1 cellular context compared by ENCODE assay signal in the genomic region with DNA sequence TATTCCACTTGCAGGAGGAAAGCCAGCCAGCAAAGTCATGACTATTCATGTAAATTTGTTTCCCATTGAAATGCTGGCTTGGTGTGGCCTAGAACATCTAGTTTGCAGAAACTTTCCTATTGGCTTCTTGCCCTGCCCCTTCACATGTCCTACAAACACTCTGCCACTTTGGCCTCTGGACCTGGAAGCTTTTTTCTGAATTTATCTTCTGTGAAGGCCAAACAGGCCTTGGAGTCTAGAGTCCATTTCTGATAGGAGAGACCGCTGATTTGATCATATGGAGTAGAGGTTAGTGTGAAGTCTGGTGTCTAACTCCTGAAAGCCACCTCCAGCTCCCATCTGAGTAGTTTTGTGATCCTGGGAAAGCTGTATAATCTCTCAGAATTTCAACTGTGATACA.
A peak's percentile ranks its signal among the peaks of the same experiment; 100 is the strongest.
TF ChIP-seq lines count a peak whose summit lies in the region.

No MANE protein-coding gene starts in this region.

TF ChIP-seq in HepG2, 621 proteins besides CTCF, POLR2A, EP300 and RAD21 (continued from another document):
- TF ChIP-seq, protein P1, sequence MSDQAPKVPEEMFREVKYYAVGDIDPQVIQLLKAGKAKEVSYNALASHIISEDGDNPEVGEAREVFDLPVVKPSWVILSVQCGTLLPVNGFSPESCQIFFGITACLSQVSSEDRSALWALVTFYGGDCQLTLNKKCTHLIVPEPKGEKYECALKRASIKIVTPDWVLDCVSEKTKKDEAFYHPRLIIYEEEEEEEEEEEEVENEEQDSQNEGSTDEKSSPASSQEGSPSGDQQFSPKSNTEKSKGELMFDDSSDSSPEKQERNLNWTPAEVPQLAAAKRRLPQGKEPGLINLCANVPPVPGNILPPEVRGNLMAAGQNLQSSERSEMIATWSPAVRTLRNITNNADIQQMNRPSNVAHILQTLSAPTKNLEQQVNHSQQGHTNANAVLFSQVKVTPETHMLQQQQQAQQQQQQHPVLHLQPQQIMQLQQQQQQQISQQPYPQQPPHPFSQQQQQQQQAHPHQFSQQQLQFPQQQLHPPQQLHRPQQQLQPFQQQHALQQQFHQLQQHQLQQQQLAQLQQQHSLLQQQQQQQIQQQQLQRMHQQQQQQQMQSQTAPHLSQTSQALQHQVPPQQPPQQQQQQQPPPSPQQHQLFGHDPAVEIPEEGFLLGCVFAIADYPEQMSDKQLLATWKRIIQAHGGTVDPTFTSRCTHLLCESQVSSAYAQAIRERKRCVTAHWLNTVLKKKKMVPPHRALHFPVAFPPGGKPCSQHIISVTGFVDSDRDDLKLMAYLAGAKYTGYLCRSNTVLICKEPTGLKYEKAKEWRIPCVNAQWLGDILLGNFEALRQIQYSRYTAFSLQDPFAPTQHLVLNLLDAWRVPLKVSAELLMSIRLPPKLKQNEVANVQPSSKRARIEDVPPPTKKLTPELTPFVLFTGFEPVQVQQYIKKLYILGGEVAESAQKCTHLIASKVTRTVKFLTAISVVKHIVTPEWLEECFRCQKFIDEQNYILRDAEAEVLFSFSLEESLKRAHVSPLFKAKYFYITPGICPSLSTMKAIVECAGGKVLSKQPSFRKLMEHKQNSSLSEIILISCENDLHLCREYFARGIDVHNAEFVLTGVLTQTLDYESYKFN (CRISPR knock-in tag; conservative IDR thresholded peaks at IDR 0.05) = 0 out of 2 replicates have a peak, but pooled peaks have one; percentile 22
- TF ChIP-seq ZNF703 (CRISPR knock-in tag; IDR thresholded peaks at IDR 0.05; ENCODE audit: borderline replicate concordance) (no peak), HDAC1 (CRISPR knock-in tag; IDR thresholded peaks at IDR 0.05) (peak; percentile 14; the same call in 1 of the 2 replicates)
